In the genomic region with DNA sequence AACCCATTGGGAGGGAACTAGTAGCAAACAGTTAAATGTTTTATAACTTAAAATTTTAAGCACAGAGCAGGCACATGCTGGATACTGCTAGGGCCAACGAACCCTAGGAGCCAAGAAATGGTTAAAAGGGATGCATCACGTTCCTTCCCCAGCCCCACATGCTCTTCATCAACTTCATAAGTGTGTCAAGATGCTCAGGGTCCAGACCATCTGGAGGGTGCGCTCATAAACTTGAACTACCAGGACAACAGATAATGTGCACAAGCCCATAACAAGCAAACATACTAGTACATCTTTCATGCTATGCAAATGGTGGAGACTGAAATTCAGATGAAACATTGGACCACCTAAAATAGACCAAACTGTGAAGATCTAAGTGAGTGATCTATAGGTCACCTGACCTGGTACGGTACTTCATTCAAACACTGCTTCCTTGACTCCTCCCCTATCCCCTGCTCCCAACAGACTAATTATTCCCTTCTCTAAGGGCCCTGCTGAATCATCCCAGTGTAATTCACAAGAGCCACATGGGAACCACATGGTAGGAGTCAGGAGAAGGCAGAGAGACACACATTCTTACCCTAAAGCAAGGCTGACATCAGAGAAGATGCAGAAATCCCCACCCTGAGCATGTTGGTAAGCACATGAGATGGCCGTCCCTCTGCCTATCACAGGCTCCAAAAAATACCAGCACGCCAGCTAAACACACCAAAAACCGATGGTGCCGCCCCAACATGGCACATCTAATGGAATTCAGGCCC, we compare ENCODE assay signal across 8 cellular contexts.
DNase-seq lines count a peak whose midpoint lies in the region; ATAC-seq and TF ChIP-seq lines count a peak whose summit lies in the region.

No MANE protein-coding gene starts in this region.

- H3K4me1 ChIP-seq in testis, result peaks cover 23% of the 10 kb centered on the region

- 79 to 86% methylated on average over 8 of the region's 8 CpGs for WGBS in testis, 2 donors

- no peaks in the 10 kb centered on the region for H3K9me3 Mint-ChIP-seq in activated T-cell treated with anti-CD3 and anti-CD28 coated beads, Interleukin-2, amount 50 U/mL, for 72 hours
- H3K9me3 Mint-ChIP-seq in stimulated activated naive CD8-positive, alpha-beta T cell treated with anti-CD3 and anti-CD28 coated beads, Interleukin-15, amount 100 ng/mL, for 72 hours, result no peaks in the 10 kb centered on the region

- H3K27me3 Mint-ChIP-seq in activated T-cell treated with anti-CD3 and anti-CD28 coated beads, Interleukin-2, amount 50 U/mL, for 72 hours (ENCODE audit: low read depth), result no peaks in the 10 kb centered on the region
- H3K27me3 Mint-ChIP-seq in stimulated activated naive CD8-positive, alpha-beta T cell treated with anti-CD3 and anti-CD28 coated beads, Interleukin-15, amount 100 ng/mL, for 72 hours, result no peaks in the 10 kb centered on the region

- peak; percentile 34 to 52 for ATAC-seq in activated T-cell treated with anti-CD3 and anti-CD28 coated beads, Interleukin-2, amount 50 U/mL, for 72 hours (replicated peaks in 1 of 2)
- peak; percentile 61 for ATAC-seq in stimulated activated naive CD8-positive, alpha-beta T cell treated with anti-CD3 and anti-CD28 coated beads, Interleukin-15, amount 100 ng/mL, for 72 hours
- ATAC-seq in GM21360 (IDR thresholded peaks at IDR 0.05; ENCODE audit: unreplicated experiment), result no peak

- H3K4me1 Mint-ChIP-seq in activated T-cell treated with anti-CD3 and anti-CD28 coated beads, Interleukin-2, amount 50 U/mL, for 72 hours (ENCODE audit: low read depth), result peaks cover 97% of the 10 kb centered on the region
- peaks cover 89% of the 10 kb centered on the region for H3K4me1 Mint-ChIP-seq in stimulated activated naive CD8-positive, alpha-beta T cell treated with anti-CD3 and anti-CD28 coated beads, Interleukin-15, amount 100 ng/mL, for 72 hours

- H3K4me3 Mint-ChIP-seq in activated T-cell treated with anti-CD3 and anti-CD28 coated beads, Interleukin-2, amount 50 U/mL, for 72 hours, result peak overlapping the region; percentile 95
- peak overlapping the region; percentile 84 to 90 for H3K4me3 Mint-ChIP-seq in stimulated activated naive CD8-positive, alpha-beta T cell treated with anti-CD3 and anti-CD28 coated beads, Interleukin-15, amount 100 ng/mL, for 72 hours

- peaks cover 38 to 52% of the 10 kb centered on the region in 2 donors for H3K36me3 Mint-ChIP-seq in activated T-cell treated with anti-CD3 and anti-CD28 coated beads, Interleukin-2, amount 50 U/mL, for 72 hours (ENCODE audit: insufficient read depth in 2 of 2)

- H3K36me3 ChIP-seq in testis (ENCODE audit: low read depth, missing control alignments), result no peaks in the 10 kb centered on the region

- H3K4me3 ChIP-seq in fibroblast of the aortic adventitia (ENCODE audit: low read depth, low read length), result no peak overlapping the region
- no peak overlapping the region for H3K4me3 ChIP-seq in testis

- H3K27ac Mint-ChIP-seq in activated T-cell treated with anti-CD3 and anti-CD28 coated beads, Interleukin-2, amount 50 U/mL, for 72 hours, result peak overlapping the region; percentile 97
- peak overlapping the region; percentile 93 to 95 for H3K27ac Mint-ChIP-seq in stimulated activated naive CD8-positive, alpha-beta T cell treated with anti-CD3 and anti-CD28 coated beads, Interleukin-15, amount 100 ng/mL, for 72 hours

- H3K27ac ChIP-seq in testis, result no peak overlapping the region

- TF ChIP-seq CTCF in fibroblast of the aortic adventitia (IDR thresholded peaks at IDR 0.05; ENCODE audit: insufficient read depth, low read length) (no peak), testis (IDR thresholded peaks at IDR 0.05) (no peak)

- H3K9me3 ChIP-seq in testis, result no peaks in the 10 kb centered on the region

- DNase-seq in activated T-cell treated with anti-CD3 and anti-CD28 coated beads, Interleukin-2, amount 50 U/mL, for 72 hours, result peak in 1 of 2 donors; percentile 44
- DNase-seq in activated T-cell treated with anti-CD3 and anti-CD28 coated beads, Interleukin-2, amount 50 U/mL, for 1 hour, result no peak
- DNase-seq in T-helper 9 cell (peak; percentile 39), fibroblast of the aortic adventitia (ENCODE audit: low read depth) (peak; percentile 68), testis (no peak)
- DNase-seq in stimulated activated naive CD8-positive, alpha-beta T cell treated with anti-CD3 and anti-CD28 coated beads, Interleukin-15, amount 100 ng/mL, for 72 hours, result peak in 1 of 2 donors; percentile 52
- DNase-seq in NK-92 treated with Interleukin-12 subunit alpha and Interleukin-12 subunit beta, amount 100 ng/mL, for 24 hours (lab: John Stamatoyannopoulos, UW), result no peak

- intact Hi-C loops in testis (cut with DNase I; ENCODE audit: low total_unique reads), result no loop called here

- TF ChIP-seq POLR2A in testis (IDR thresholded peaks at IDR 0.05), result no peak

- H3K27me3 ChIP-seq in testis, result no peaks in the 10 kb centered on the region

Comparison
In these comparisons a context has a peak if more than half of its experiments do, and no peak if none do; other contexts are left out.
1. DNase-seq: peak in T-helper 9 cell (single experiment) and fibroblast of the aortic adventitia (single experiment); none in activated T-cell treated with anti-CD3 and anti-CD28 coated beads, Interleukin-2, amount 50 U/mL, for 1 hour (single experiment), testis (single experiment) and NK-92 treated with Interleukin-12 subunit alpha and Interleukin-12 subunit beta, amount 100 ng/mL, for 24 hours (single experiment).